8 cellular contexts compared by ENCODE assay signal in genomic region chr7:6826151-6826550, GRCh38. TPM values are rescaled to one million over a fixed set of nuclear protein-coding genes. Genes with fewer than 3 reads are reported as not detected.
DNase-seq lines count a peak whose midpoint lies in the region; ATAC-seq, FAIRE-seq and TF ChIP-seq lines count a peak whose summit lies in the region.
"Not testable (repeated sequence)": the region's sequence is repeated elsewhere in the genome, so short reads cannot be mapped to it uniquely, and the experiment has no call there.

CCZ1B (minus strand) TSS chr7:6826275; CDS start chr7:6826197, 78 bp downstream.

- not testable (repeated sequence) for H4K20me1 ChIP-seq in KMS-11 (ENCODE audit: insufficient read depth)

- H3K9me3 ChIP-seq in esophagus muscularis mucosa; naive thymus-derived CD4-positive, alpha-beta T cell (ENCODE audit: control insufficient read depth in 2 of 3, low read length in 3 of 3): not testable (repeated sequence)

- not testable (repeated sequence) for H3K36me3 ChIP-seq in KMS-11 (ENCODE audit: insufficient read depth); naive thymus-derived CD4-positive, alpha-beta T cell (ENCODE audit: control insufficient read depth in 2 of 3, insufficient read depth in 3 of 3, low read length in 3 of 3)
- H3K36me3 ChIP-seq in esophagus muscularis mucosa, result peaks cover 0 to 20% (median 7%) of the 10 kb centered on the region in 4 donors

- H3K9me3 Mint-ChIP-seq in activated T-cell treated with anti-CD3 and anti-CD28 coated beads, Interleukin-2, amount 50 U/mL, for 24 hours; naive thymus-derived CD4-positive, alpha-beta T cell: not testable (repeated sequence)

- TF ChIP-seq CTCF in KMS-11 (conservative IDR thresholded peaks at IDR 0.05; ENCODE audit: low read depth, low read length), result not testable (repeated sequence)
- TF ChIP-seq CTCF in esophagus muscularis mucosa (IDR thresholded peaks at IDR 0.05), result peak in 2 of 3 experiments; percentile 12 to 19

- WGBS in esophagus muscularis mucosa, result 10% methylated on average over 10 of the region's 35 CpGs

- not testable (repeated sequence) for H3K79me2 ChIP-seq in KMS-11 (ENCODE audit: insufficient read depth, low read depth)

- ATAC-seq in GM21723 (IDR thresholded peaks at IDR 0.05; ENCODE audit: unreplicated experiment), result peak; percentile 100
- peak; percentile 97 for ATAC-seq in naive thymus-derived CD4-positive, alpha-beta T cell

- H2AFZ ChIP-seq in KMS-11 (ENCODE audit: low read depth), result peak within 1 kb of the TSS; percentile 98

- H3K4me1 Mint-ChIP-seq in activated T-cell treated with anti-CD3 and anti-CD28 coated beads, Interleukin-2, amount 50 U/mL, for 24 hours (ENCODE audit: low read depth), result peaks cover 10% of the 10 kb centered on the region
- peaks cover 0 to 21% (median 12%) of the 10 kb centered on the region in 7 donors for H3K4me1 Mint-ChIP-seq in naive thymus-derived CD4-positive, alpha-beta T cell

- TF ChIP-seq POLR2A in esophagus muscularis mucosa (IDR thresholded peaks at IDR 0.05; ENCODE audit: low read depth), result not testable (repeated sequence)

- H3K27ac ChIP-seq in KMS-11 (peak within 1 kb of the TSS; percentile 53), esophagus muscularis mucosa (replicated peaks in 1 of 4) (peak within 1 kb of the TSS; percentile 55 to 78 (median 70))
- peak within 1 kb of the TSS; percentile 71 for H3K27ac ChIP-seq in naive thymus-derived CD4-positive, alpha-beta T cell (ENCODE audit: low read depth, low read length)

- CTCF ChIA-PET in naive thymus-derived CD4-positive, alpha-beta T cell (lab: Charles Lee), result not testable (repeated sequence)

- H3K27me3 ChIP-seq in KMS-11 (ENCODE audit: insufficient read depth, low read depth); esophagus muscularis mucosa; naive thymus-derived CD4-positive, alpha-beta T cell (ENCODE audit: control insufficient read depth in 2 of 2, insufficient read depth in 2 of 2, low read length in 2 of 2): not testable (repeated sequence)

- not testable (repeated sequence) for TF ChIP-seq EP300 in esophagus muscularis mucosa (IDR thresholded peaks at IDR 0.05)

- H3K27me3 Mint-ChIP-seq in activated T-cell treated with anti-CD3 and anti-CD28 coated beads, Interleukin-2, amount 50 U/mL, for 24 hours, result not testable (repeated sequence)
- peaks cover 0 to 12% (median 0%) of the 10 kb centered on the region in 5 donors for H3K27me3 Mint-ChIP-seq in naive thymus-derived CD4-positive, alpha-beta T cell

- H3K9ac ChIP-seq in KMS-11, result peak within 1 kb of the TSS; percentile 54; the same call in 1 of the 2 replicates

- H3K4me2 ChIP-seq in KMS-11, result peak within 1 kb of the TSS; percentile 45

- POLR2A ChIA-PET in naive thymus-derived CD4-positive, alpha-beta T cell (lab: Charles Lee), result not testable (repeated sequence)

- not testable (repeated sequence) for H3K4me3 ChIP-seq in KMS-11 (IDR thresholded peaks at IDR 0.05; ENCODE audit: insufficient read depth, low read depth, low read length)
- H3K4me3 ChIP-seq in esophagus muscularis mucosa, result peak within 1 kb of the TSS; percentile 54 to 73 (median 60)
- peak within 1 kb of the TSS; percentile 51 for H3K4me3 ChIP-seq in naive thymus-derived CD4-positive, alpha-beta T cell (ENCODE audit: low read length)

- peak within 1 kb of the TSS; percentile 90 for H3K4me3 Mint-ChIP-seq in activated T-cell treated with anti-CD3 and anti-CD28 coated beads, Interleukin-2, amount 50 U/mL, for 24 hours
- H3K4me3 Mint-ChIP-seq in naive thymus-derived CD4-positive, alpha-beta T cell, result peak within 1 kb of the TSS; percentile 84 to 97 (median 95)

- H3K4me1 ChIP-seq in KMS-11 (ENCODE audit: low read depth, poor library complexity, severe bottlenecking); esophagus muscularis mucosa; naive thymus-derived CD4-positive, alpha-beta T cell (ENCODE audit: control insufficient read depth in 2 of 2, insufficient read depth in 2 of 2, low read length in 2 of 2): not testable (repeated sequence)

- not testable (repeated sequence) for FAIRE-seq in RCC 7860 (lab: Jason Lieb, UNC)

- peak within 1 kb of the TSS; percentile 95 for H3K27ac Mint-ChIP-seq in activated T-cell treated with anti-CD3 and anti-CD28 coated beads, Interleukin-2, amount 50 U/mL, for 24 hours
- H3K27ac Mint-ChIP-seq in naive thymus-derived CD4-positive, alpha-beta T cell, result peak within 1 kb of the TSS; percentile 87 to 97 (median 94)

- peaks cover 21% of the 10 kb centered on the region for H3K36me3 Mint-ChIP-seq in activated T-cell treated with anti-CD3 and anti-CD28 coated beads, Interleukin-2, amount 50 U/mL, for 24 hours (ENCODE audit: low read depth)
- peaks cover 0 to 11% (median 4%) of the 10 kb centered on the region in 5 donors for H3K36me3 Mint-ChIP-seq in naive thymus-derived CD4-positive, alpha-beta T cell

- intact Hi-C loops in esophagus muscularis mucosa (cut with DNase I); naive thymus-derived CD4-positive, alpha-beta T cell (cut with micrococcal nuclease): not testable (repeated sequence)

- DNase-seq in DMS79 (lab: John Stamatoyannopoulos, UW) (peak; percentile 41), RCC 7860 (ENCODE audit: low spot score) (peak; percentile 58)
- peak; percentile 91 for DNase-seq in activated T-cell treated with anti-CD3 and anti-CD28 coated beads, Interleukin-2, amount 50 U/mL, for 24 hours
- DNase-seq in esophagus muscularis mucosa (ENCODE audit: extremely low spot score), result not testable (repeated sequence)
- DNase-seq in naive thymus-derived CD4-positive, alpha-beta T cell, result peak; percentile 53 to 92 (median 86)
- DNase-seq in stimulated activated CD8-positive, alpha-beta memory T cell treated with anti-CD3 and anti-CD28 coated beads, Interleukin-7, amount 100 ng/mL, for 24 hours (ENCODE audit: low read depth), result peak; percentile 64

RNA-seq across cellular contexts. Expression of gene CCZ1B, which starts in this region (rescaled TPM):
- 10 to 100 TPM; 15.4 to 70.6 (median 38.0) TPM for total RNA-seq in esophagus muscularis mucosa
- total RNA-seq in naive thymus-derived CD4-positive, alpha-beta T cell, result 100 to 1,000 TPM in 1 of 5 experiments, 10 to 100 TPM in 4; 73.5 to 104 (median 84.9) TPM
- polyA plus RNA-seq in naive thymus-derived CD4-positive, alpha-beta T cell, result 10 to 100 TPM; 20.5 to 22.2 TPM
